ENCODE assay signal across 9 cellular contexts in genomic region chr5:17218353-17219005, GRCh38. TPM values are rescaled to one million over a fixed set of nuclear protein-coding genes. Genes with fewer than 3 reads are reported as not detected.
A peak's percentile ranks its signal among the peaks of the same experiment; 100 is the strongest.
DNase-seq lines count a peak whose midpoint lies in the region; ATAC-seq and TF ChIP-seq lines count a peak whose summit lies in the region.
"Had no signal": no experiment of that assay in that cellular context is flagged by ENCODE, and none has a peak within 500 bp of the region (broad histone marks: within the 10 kb centered on the region; RNA-seq: fewer than 3 reads in every experiment).

No MANE protein-coding gene starts in this region.

- peaks cover 59% of the 10 kb centered on the region for H3K79me2 ChIP-seq in OCI-LY1 (ENCODE audit: insufficient read depth, low read length)

- H3K4me3 ChIP-seq in HFF-Myc (replicated peaks; ENCODE audit: low read depth, low read length): peak overlapping the region; percentile 75
- H3K4me3 ChIP-seq in OCI-LY1 (ENCODE audit: low read depth, low read length, poor library complexity, severe bottlenecking): peak overlapping the region; percentile 100
- peak overlapping the region; percentile 66 to 71 for H3K4me3 ChIP-seq in duodenal mucosa (ENCODE audit: low read depth in 1 of 2, low read length in 2 of 2)
- peak overlapping the region; percentile 93 for H3K4me3 ChIP-seq in mesodermal cell (ENCODE audit: extremely low read depth, insufficient read depth, low read length, poor library complexity, severe bottlenecking)
- peak overlapping the region; percentile 52 to 64 (median 56) for H3K4me3 ChIP-seq in upper lobe of left lung

- 0 out of 2 replicates have a peak, but pooled peaks cover 7% of the 10 kb centered on the region for H4K20me1 ChIP-seq in OCI-LY1 (ENCODE audit: insufficient read depth, low read length)

- no peak overlapping the region for H2AFZ ChIP-seq in OCI-LY1 (ENCODE audit: low read length)

- H3K36me3 ChIP-seq in OCI-LY1 (ENCODE audit: insufficient read depth, low read length): peaks cover 30% of the 10 kb centered on the region
- no peaks in the 10 kb centered on the region for H3K36me3 ChIP-seq in duodenal mucosa (ENCODE audit: control insufficient read depth in 1 of 2, insufficient read depth in 2 of 2, low read length in 2 of 2)
- peaks cover 19% of the 10 kb centered on the region for H3K36me3 ChIP-seq in mesodermal cell (ENCODE audit: control insufficient read depth, insufficient read depth, low read length)
- H3K36me3 ChIP-seq in upper lobe of left lung: no peaks in the 10 kb centered on the region

- no peaks in the 10 kb centered on the region for H3K27me3 ChIP-seq in OCI-LY1 (ENCODE audit: insufficient read depth, low read length)
- peaks cover 14 to 24% of the 10 kb centered on the region in 2 donors for H3K27me3 ChIP-seq in duodenal mucosa (ENCODE audit: control insufficient read depth in 1 of 2, insufficient read depth in 2 of 2, low read length in 2 of 2)
- H3K27me3 ChIP-seq in upper lobe of left lung: peaks cover 0 to 11% (median 5%) of the 10 kb centered on the region in 4 donors

- TF ChIP-seq CTCF in HFF-Myc (IDR thresholded peaks at IDR 0.05; ENCODE audit: low read depth, low read length, missing control alignments): no peak
- TF ChIP-seq CTCF in OCI-LY1 (IDR thresholded peaks at IDR 0.05; ENCODE audit: low read length): no peak
- no peak for TF ChIP-seq CTCF in upper lobe of left lung (IDR thresholded peaks at IDR 0.05)

- peak overlapping the region; percentile 91 for H3K4me2 ChIP-seq in OCI-LY1 (ENCODE audit: low read length)

- H3K9me3 ChIP-seq in OCI-LY1 (ENCODE audit: low read length) (no peaks in the 10 kb centered on the region), duodenal mucosa (ENCODE audit: control insufficient read depth in 1 of 2, low read length in 2 of 2) (no peaks in the 10 kb centered on the region), mesodermal cell (ENCODE audit: control insufficient read depth, low read length) (no peaks in the 10 kb centered on the region), upper lobe of left lung (no peaks in the 10 kb centered on the region)

- WGBS in mesodermal cell (ENCODE audit: insufficient coverage in 2 of 2), 2 experiments: 0% methylated on average over 30 to 33 of the region's 45 CpGs
- 1 to 2% methylated on average over 19 to 35 of the region's 45 CpGs for WGBS in upper lobe of left lung, 2 donors

- H3F3A ChIP-seq in OCI-LY1 (ENCODE audit: insufficient read depth, low read length): no peaks in the 10 kb centered on the region

- H3K9ac ChIP-seq in OCI-LY1 (ENCODE audit: low read length): peak overlapping the region; percentile 94
- peak overlapping the region; percentile 18 to 50 for H3K9ac ChIP-seq in duodenal mucosa (ENCODE audit: low read depth in 1 of 2, low read length in 2 of 2)

- no peaks in the 10 kb centered on the region for H3K9me2 ChIP-seq in OCI-LY1 (ENCODE audit: low read depth, low read length)

- peak; percentile 52 to 55 for ATAC-seq in upper lobe of left lung (ENCODE audit: low FRiP score in 2 of 2)

- peaks cover 81% of the 10 kb centered on the region for H3K4me1 ChIP-seq in OCI-LY1 (ENCODE audit: insufficient read depth, low read length, severe bottlenecking)
- peaks cover 6 to 7% of the 10 kb centered on the region in 2 donors for H3K4me1 ChIP-seq in duodenal mucosa (ENCODE audit: control insufficient read depth in 1 of 2, insufficient read depth in 2 of 2, low read length in 2 of 2)
- peaks cover 28% of the 10 kb centered on the region for H3K4me1 ChIP-seq in mesodermal cell (ENCODE audit: control insufficient read depth, insufficient read depth, low read length, poor library complexity, severe bottlenecking)
- peaks cover 15 to 34% (median 20%) of the 10 kb centered on the region in 4 donors for H3K4me1 ChIP-seq in upper lobe of left lung

- TF ChIP-seq EP300 in upper lobe of left lung (IDR thresholded peaks at IDR 0.05): no peak

- peak; percentile 60 for DNase-seq in NCI-H345 (lab: John Stamatoyannopoulos, UW)
- DNase-seq in NCI-H345 treated with DMSO at 0.1 percent for 48 hours (lab: John Stamatoyannopoulos, UW; ENCODE audit: unreplicated experiment): no peak
- DNase-seq in HFF-Myc (ENCODE audit: extremely low read depth, low read depth): no peak
- DNase-seq in upper lobe of left lung: peak in 1 of 2 donors; percentile 88
- DNase-seq in NCI-H510A treated with DMSO at 0.1 percent for 48 hours (lab: John Stamatoyannopoulos, UW): no peak
- DNase-seq: DND-41 had no signal

- TF ChIP-seq POLR2A in upper lobe of left lung (IDR thresholded peaks at IDR 0.05): no peak

- H3K27ac ChIP-seq in OCI-LY1 (ENCODE audit: low read depth, low read length, poor library complexity, severe bottlenecking) (peak overlapping the region; percentile 73), duodenal mucosa (ENCODE audit: low read depth, low read length) (no peak overlapping the region), mesodermal cell (ENCODE audit: low read depth, low read length, severe bottlenecking) (peak overlapping the region; percentile 90), upper lobe of left lung (peak overlapping the region; percentile 67 to 93 (median 81))

RNA-seq across cellular contexts. Expression of gene BASP1, which starts 1.0 kb away (rescaled TPM):
- polyA plus RNA-seq in mesodermal cell (2013, experiment 1 of 2): 133 TPM
- 116 TPM for polyA plus RNA-seq in mesodermal cell (2013, experiment 2 of 2)
- 10 to 100 TPM; 19.8 to 78.7 (median 32.9) TPM for total RNA-seq in upper lobe of left lung
